8 cellular contexts compared by ENCODE assay signal in the genomic region with DNA sequence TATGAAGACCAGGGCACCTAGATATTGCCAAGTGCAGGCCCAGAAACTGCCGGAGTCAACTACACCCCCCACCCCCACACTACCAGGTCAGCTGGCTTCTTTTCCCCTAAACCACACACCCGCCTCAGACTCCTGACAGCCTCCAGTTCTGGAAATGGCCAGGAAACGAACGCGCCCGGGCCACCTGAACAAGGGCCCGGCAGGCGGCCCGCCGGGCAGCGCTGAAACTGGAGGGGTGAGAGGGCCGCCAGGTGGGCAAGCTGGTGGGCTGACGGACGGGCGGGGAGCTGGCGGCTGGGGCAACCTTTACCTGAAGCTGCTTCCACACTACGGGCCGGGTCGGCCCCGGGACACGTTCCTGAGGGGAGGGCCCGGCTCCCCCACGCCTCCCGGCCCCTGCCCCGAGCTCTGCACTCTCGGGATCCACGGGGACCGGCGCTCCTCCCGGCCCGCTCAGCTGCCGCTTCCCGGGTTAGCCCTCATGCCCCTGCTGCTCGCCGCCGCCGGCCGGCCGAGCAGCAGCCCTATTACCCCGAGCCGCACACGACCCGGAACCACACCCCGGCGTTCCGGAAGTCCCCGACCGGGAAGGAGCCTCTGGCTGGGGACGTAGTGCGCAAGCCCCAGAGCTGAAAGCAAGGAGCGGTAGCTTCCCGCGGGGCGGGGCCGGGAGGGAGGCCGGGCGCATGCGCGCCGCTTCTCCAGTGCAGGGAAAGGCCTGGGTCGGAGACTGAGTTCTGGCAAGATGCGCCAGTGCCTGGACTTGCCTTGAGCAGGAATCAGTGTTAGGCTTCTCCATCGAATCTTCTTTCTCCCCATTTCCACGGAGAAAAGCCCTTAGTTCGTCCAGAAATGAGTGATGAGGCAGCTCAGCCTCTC. TPM values are rescaled to one million over a fixed set of nuclear protein-coding genes. Genes with fewer than 3 reads are reported as not detected.
DNase-seq lines count a peak whose midpoint lies in the region; ATAC-seq and TF ChIP-seq lines count a peak whose summit lies in the region.

MAPKAP1 (minus strand) TSS at position 548 of the 879 bp plus-strand sequence. CDS start 34,634 bp downstream, outside the sequence.

- peak within 1 kb of the TSS; percentile 33 to 90 (median 73) for H3K27ac ChIP-seq in adrenal gland
- H3K27ac ChIP-seq in heart left ventricle: peak within 1 kb of the TSS in 11 of 12 donors; percentile 35 to 88 (median 80)
- H3K27ac ChIP-seq in transverse colon: peak within 1 kb of the TSS; percentile 81 to 89 (median 84)

- H3K36me3 ChIP-seq in adrenal gland (replicated peaks in 1 of 2) (no peaks in the 10 kb centered on the region), heart left ventricle (no peaks in the 10 kb centered on the region), transverse colon (no peaks in the 10 kb centered on the region)

- intact Hi-C loops in adrenal gland (cut with DNase I) (no loop called here), heart left ventricle (cut with DNase I) (loop anchor here in 4 of 10 donors (2.0 to 5.0 kb wide), 2 partner anchors 40 kb away; partner anchors contain the start of gene PBX3 (in 4 of the 4)), transverse colon (cut with DNase I; ENCODE audit: low total_unique reads) (no loop called here)

- TF ChIP-seq CTCF in adrenal gland (IDR thresholded peaks at IDR 0.05) (no peak), heart left ventricle (IDR thresholded peaks at IDR 0.05) (peak in 1 of 12 donors; percentile 11), transverse colon (IDR thresholded peaks at IDR 0.05) (no peak)

- TF ChIP-seq POLR2A in GM15510 (IDR thresholded peaks at IDR 0.05; ENCODE audit: borderline replicate concordance, extremely low read depth, insufficient read length) (peak; percentile 94), adrenal gland (IDR thresholded peaks at IDR 0.05) (peak; percentile 65 to 83), heart left ventricle (IDR thresholded peaks at IDR 0.05) (peak in 1 of 2 donors; percentile 89), transverse colon (IDR thresholded peaks at IDR 0.05) (peak; percentile 73)

- WGBS in adrenal gland, 4 donors: 0 to 1% (median 1%) methylated on average over 2 to 65 of the region's 65 CpGs
- 0 to 1% (median 0%) methylated on average over 17 to 65 of the region's 65 CpGs for WGBS in heart left ventricle, 4 donors
- 0% methylated on average over 65 of the region's 65 CpGs; no CpG with 5 or more reads in 1 of the 2 donors for WGBS in transverse colon (ENCODE audit: low coverage in 1 of 2), 2 donors

- TF ChIP-seq EP300 in transverse colon (IDR thresholded peaks at IDR 0.05; ENCODE audit: low read depth): no peak

- H3K4me3 ChIP-seq in adrenal gland (peak within 1 kb of the TSS; percentile 33 to 96 (median 72)), heart left ventricle (peak within 1 kb of the TSS; percentile 68 to 100 (median 97)), transverse colon (peak within 1 kb of the TSS; percentile 78 to 99 (median 88))

- H3K4me1 ChIP-seq in adrenal gland (replicated peaks in 1 of 2): peaks cover 7 to 26% of the 10 kb centered on the region in 2 donors
- H3K4me1 ChIP-seq in heart left ventricle: peaks cover 0 to 28% (median 20%) of the 10 kb centered on the region in 12 donors
- peaks cover 4 to 18% (median 12%) of the 10 kb centered on the region in 4 donors for H3K4me1 ChIP-seq in transverse colon

- ATAC-seq in HG02884 (IDR thresholded peaks at IDR 0.05; ENCODE audit: unreplicated experiment): peak; percentile 95
- peak; percentile 100 for ATAC-seq in heart left ventricle

- DNase-seq in NCI-H146 treated with DMSO at 0.1 percent for 48 hours (lab: John Stamatoyannopoulos, UW; ENCODE audit: unreplicated experiment) (peak; percentile 67), T-helper 1 cell (peak; percentile 83 to 95 (median 88)), adrenal gland (peak; percentile 96 to 98 (median 97)), heart left ventricle (peak; percentile 96 to 99 (median 99)), pons (ENCODE audit: low spot score) (peak; percentile 97), transverse colon (peak; percentile 98)

- no peaks in the 10 kb centered on the region for H3K9me3 ChIP-seq in adrenal gland (replicated peaks in 1 of 3)
- H3K9me3 ChIP-seq in heart left ventricle: no peaks in the 10 kb centered on the region
- no peaks in the 10 kb centered on the region for H3K9me3 ChIP-seq in transverse colon

- in situ Hi-C loops in transverse colon (cut with MboI; ENCODE audit: low pct_ligation_motif_present in 1 of 4, low pct_unique_long_range_greater_than_20kb in 1 of 4, low sequenced_read_pairs in 3 of 4): no loop called here

- no peaks in the 10 kb centered on the region for H3K27me3 ChIP-seq in adrenal gland
- H3K27me3 ChIP-seq in heart left ventricle: no peaks in the 10 kb centered on the region
- H3K27me3 ChIP-seq in transverse colon: no peaks in the 10 kb centered on the region

RNA-seq across cellular contexts. Expression of gene MAPKAP1, which starts in this region (rescaled TPM):
- total RNA-seq in adrenal gland (100 to 1,000 TPM in 5 of 8 donors, 10 to 100 TPM in 3; 72.2 to 156 (median 113) TPM), heart left ventricle (100 to 1,000 TPM in 7 of 9 donors, 10 to 100 TPM in 2; 76.2 to 145 (median 113) TPM), transverse colon (10 to 100 TPM; 59.8 to 83.4 (median 71.2) TPM)
- polyA plus RNA-seq in adrenal gland (10 to 100 TPM; 73.8 to 94.2 (median 86.2) TPM), heart left ventricle (100 to 1,000 TPM; 124 to 141 TPM)

Comparison
In these comparisons a context has a peak if more than half of its experiments do, and no peak if none do; other contexts are left out.
1. Peak in every context shown above with its lines: DNase-seq, ATAC-seq, H3K4me3 ChIP-seq and H3K27ac ChIP-seq.